7 cellular contexts compared by ENCODE assay signal in genomic region chr21:27881331-27881730, GRCh38.
DNase-seq lines count a peak whose midpoint lies in the region; ATAC-seq and TF ChIP-seq lines count a peak whose summit lies in the region.
"Not testable (repeated sequence)": the region's sequence is repeated elsewhere in the genome, so short reads cannot be mapped to it uniquely, and the experiment has no call there.

No MANE protein-coding gene starts in this region.

- H3K9me3 ChIP-seq in heart left ventricle, result not testable (repeated sequence)

- peak overlapping the region; percentile 74 to 92 (median 92) for H3K27ac Mint-ChIP-seq in nephron

- WGBS in heart left ventricle, 4 donors, result 51 to 82% (median 65%) methylated on average over 3 of the region's 3 CpGs

- not testable (repeated sequence) for H3K4me1 ChIP-seq in heart left ventricle

- not testable (repeated sequence) for H3K36me3 Mint-ChIP-seq in nephron (ENCODE audit: low read depth)

- not testable (repeated sequence) for H3K4me3 ChIP-seq in foreskin fibroblast (ENCODE audit: low read depth in 1 of 2, low read length in 2 of 2); heart left ventricle

- TF ChIP-seq CTCF in foreskin fibroblast (IDR thresholded peaks at IDR 0.05; ENCODE audit: low read depth, low read length); heart left ventricle (IDR thresholded peaks at IDR 0.05); nephron (IDR thresholded peaks at IDR 0.05; ENCODE audit: unreplicated experiment in 3 of 3): not testable (repeated sequence)

- H3K4me3 Mint-ChIP-seq in nephron, result not testable (repeated sequence)

- ATAC-seq in heart left ventricle, left ventricle myocardium superior: not testable (repeated sequence)

- TF ChIP-seq POLR2A in heart left ventricle (IDR thresholded peaks at IDR 0.05), result not testable (repeated sequence)

- peak overlapping the region in 4 of 12 donors; percentile 27 to 55 (median 27) for H3K27ac ChIP-seq in heart left ventricle

- not testable (repeated sequence) for H3K27me3 ChIP-seq in heart left ventricle

- peaks cover 15% of the 10 kb centered on the region for H3K4me1 Mint-ChIP-seq in nephron

- H3K27me3 Mint-ChIP-seq in nephron (ENCODE audit: low read depth), result not testable (repeated sequence)

- H3K9me3 Mint-ChIP-seq in nephron, result not testable (repeated sequence)

- DNase-seq in EH (ENCODE audit: low read depth) (peak; percentile 23), RPMI7951 (ENCODE audit: low read depth) (peak; percentile 27), epidermal melanocyte (ENCODE audit: insufficient read length, low spot score) (peak; percentile 14), foreskin fibroblast (peak; percentile 2 to 6), heart left ventricle (peak in 4 of 5 donors; percentile 37 to 65 (median 56)), left ventricle myocardium superior (peak; percentile 63)

- not testable (repeated sequence) for H3K36me3 ChIP-seq in heart left ventricle

- intact Hi-C loops in heart left ventricle (cut with DNase I); left ventricle myocardium superior (cut with micrococcal nuclease): not testable (repeated sequence)

Comparison
In these comparisons a context has a peak if more than half of its experiments do, and no peak if none do; other contexts are left out.
1. DNase-seq: peak in every context shown above with its lines; median percentile 63 in left ventricle myocardium superior; 56 in heart left ventricle; 27 in RPMI7951; 23 in EH; 14 in epidermal melanocyte; 4 in foreskin fibroblast.